28 cellular contexts compared by ENCODE assay signal in genomic region chr16:87259431-87259830, GRCh38. TPM values are rescaled to one million over a fixed set of nuclear protein-coding genes. Genes with fewer than 3 reads are reported as not detected.
DNase-seq lines count a peak whose midpoint lies in the region; ATAC-seq, FAIRE-seq and TF ChIP-seq lines count a peak whose summit lies in the region.
"Had no signal": no experiment of that assay in that cellular context is flagged by ENCODE, and none has a peak within 500 bp of the region (broad histone marks: within the 10 kb centered on the region; RNA-seq: fewer than 3 reads in every experiment).

No MANE protein-coding gene starts in this region.

- H3K27ac ChIP-seq in HepG2 (ENCODE audit: extremely low read length, insufficient read depth, low read length) (no peak overlapping the region), right lobe of liver (no peak overlapping the region), RWPE2 (ENCODE audit: poor library complexity, severe bottlenecking) (no peak overlapping the region), H1 (ENCODE audit: low read depth, low read length) (no peak overlapping the region)
- H3K27ac ChIP-seq: BLaER1 had no signal

- H3K9ac ChIP-seq in HepG2 (ENCODE audit: insufficient read depth, low read depth, low read length), result no peak overlapping the region
- no peak overlapping the region for H3K9ac ChIP-seq in H1 (replicated peaks in 1 of 4; ENCODE audit: extremely low read depth in 1 of 4, low read depth in 3 of 4, low read length in 3 of 4)
- H3K9ac ChIP-seq: BLaER1 had no signal

- H3K79me2 ChIP-seq in HepG2 (ENCODE audit: insufficient read depth, low read length) (no peaks in the 10 kb centered on the region), H1 (ENCODE audit: control insufficient read depth in 1 of 2, insufficient read depth in 2 of 2, low read length in 2 of 2) (no peaks in the 10 kb centered on the region)

- H3K56ac ChIP-seq in H1 (replicated peaks; ENCODE audit: insufficient read length, low read depth, low read length), result no peak overlapping the region

- H3K23ac ChIP-seq in H1 (ENCODE audit: insufficient read length), result no peak overlapping the region

- intact Hi-C loops in HepG2 (cut with micrococcal nuclease; ENCODE audit: unreplicated experiment), result no loop called here
- intact Hi-C loops in right lobe of liver (cut with DNase I), result no loop called here
- intact Hi-C loops in Right ventricle myocardium inferior (cut with DNase I), result no loop called here

- WGBS in HepG2 (ENCODE audit: low lambda C conversion rate), result 67% methylated on average over 6 of the region's 6 CpGs
- 80% methylated on average over 6 of the region's 6 CpGs for WGBS in right lobe of liver (ENCODE audit: insufficient coverage, low coverage, low lambda C conversion rate, missing lambda C conversion rate)
- WGBS in H1 (ENCODE audit: extremely low coverage in 1 of 2, insufficient coverage in 1 of 2, insufficient read length in 1 of 2, insufficient replicate concordance in 2 of 2, low coverage in 1 of 2, low lambda C conversion rate in 2 of 2, missing lambda C conversion rate in 1 of 2), 2 experiments, result 90% methylated on average over 6 of the region's 6 CpGs; no CpG with 5 or more reads in 1 of the 2 experiments

- TF ChIP-seq EP300 in HepG2 (IDR thresholded peaks at IDR 0.05; ENCODE audit: low read depth in 2 of 2, low read length in 2 of 2) (no peak), HepG2 (CRISPR knock-in tag; IDR thresholded peaks at IDR 0.05; ENCODE audit: borderline replicate concordance) (no peak), H1 (IDR thresholded peaks at IDR 0.05; ENCODE audit: borderline replicate concordance in 1 of 2, low read depth in 2 of 2, low read length in 2 of 2) (no peak)

- no peak overlapping the region for H3K4me2 ChIP-seq in HepG2 (ENCODE audit: low read depth, low read length)
- no peak overlapping the region for H3K4me2 ChIP-seq in H1 (ENCODE audit: insufficient read depth in 1 of 2, low read depth in 2 of 2, low read length in 2 of 2)
- H3K4me2 ChIP-seq: BLaER1 had no signal

- H3K36me3 ChIP-seq in HepG2 (replicated peaks in 1 of 2; ENCODE audit: control insufficient read depth in 1 of 2, insufficient read depth in 2 of 2, low read length in 2 of 2), result no peaks in the 10 kb centered on the region
- H3K36me3 ChIP-seq in right lobe of liver, result no peaks in the 10 kb centered on the region
- H3K36me3 ChIP-seq in RWPE2 (ENCODE audit: low read depth), result no peaks in the 10 kb centered on the region
- no peaks in the 10 kb centered on the region for H3K36me3 ChIP-seq in H1 (ENCODE audit: control insufficient read depth in 2 of 4, insufficient read depth in 4 of 4, low read length in 3 of 4)
- H3K36me3 ChIP-seq: BE2C had no signal

- H2BK12ac ChIP-seq in H1 (ENCODE audit: low read depth, low read length), result no peak overlapping the region

- no peak overlapping the region for H3K4me3 ChIP-seq in HepG2 (replicated peaks in 1 of 3; ENCODE audit: insufficient read depth in 1 of 3, low read depth in 2 of 3, low read length in 3 of 3)
- no peak overlapping the region for H3K4me3 ChIP-seq in right lobe of liver
- H3K4me3 ChIP-seq in RWPE2 (ENCODE audit: severe bottlenecking), result no peak overlapping the region
- H3K4me3 ChIP-seq in H1 (ENCODE audit: extremely low read depth in 1 of 4, insufficient read depth in 2 of 4, low read depth in 3 of 4, low read length in 4 of 4), result no peak overlapping the region
- H3K4me3 ChIP-seq: BLaER1, GM12878 had no signal

- no peak overlapping the region for H4K5ac ChIP-seq in H1 (ENCODE audit: insufficient read length, low read depth, low read length)

- H4K20me1 ChIP-seq in HepG2 (ENCODE audit: insufficient read depth, low read length) (no peaks in the 10 kb centered on the region), H1 (replicated peaks in 1 of 2; ENCODE audit: control insufficient read depth in 1 of 2, insufficient read depth in 2 of 2, low read length in 2 of 2) (no peaks in the 10 kb centered on the region)
- H4K20me1 ChIP-seq: BLaER1 had no signal

- FAIRE-seq in HepG2 (lab: Jason Lieb, UNC), result no peak
- FAIRE-seq in H1 (lab: Jason Lieb, UNC), result no peak
- FAIRE-seq: A204.1, GM12878, GM12892, GM18507, GM19239 had no signal

- H4K91ac ChIP-seq in H1 (replicated peaks; ENCODE audit: insufficient read length, low read length), result no peak overlapping the region

- no peak overlapping the region for H3K4ac ChIP-seq in H1 (replicated peaks; ENCODE audit: insufficient read length, low read depth, low read length)

- H2AK5ac ChIP-seq in H1 (ENCODE audit: low read depth, low read length), result no peak overlapping the region

- in situ Hi-C loops in HepG2 (cut with HindIII; ENCODE audit: extremely low pct_ligation_motif_present, low pct_unique_long_range_greater_than_20kb), result no loop called here

- no peaks in the 10 kb centered on the region for H3K23me2 ChIP-seq in H1 (ENCODE audit: low read depth, low read length)

- TF ChIP-seq CTCF in HepG2 (CRISPR knock-in tag; IDR thresholded peaks at IDR 0.05), result no peak
- no peak for TF ChIP-seq CTCF in right lobe of liver (IDR thresholded peaks at IDR 0.05)
- TF ChIP-seq CTCF in RWPE2 (IDR thresholded peaks at IDR 0.05; ENCODE audit: poor library complexity, severe bottlenecking), result no peak
- no peak for TF ChIP-seq CTCF in H1 (IDR thresholded peaks at IDR 0.05; ENCODE audit: control extremely low read depth in 1 of 3, insufficient read depth in 1 of 3, low read depth in 1 of 3, low read length in 3 of 3)

- no peaks in the 10 kb centered on the region for H3K27me3 ChIP-seq in HepG2 (ENCODE audit: control insufficient read depth in 1 of 2, insufficient read depth in 2 of 2, low read length in 2 of 2)
- H3K27me3 ChIP-seq in right lobe of liver, result no peaks in the 10 kb centered on the region
- no peaks in the 10 kb centered on the region for H3K27me3 ChIP-seq in RWPE2 (ENCODE audit: insufficient read depth, poor library complexity, severe bottlenecking)
- H3K27me3 ChIP-seq in H1 (replicated peaks in 1 of 4; ENCODE audit: control insufficient read depth in 3 of 4, extremely low read depth in 1 of 4, insufficient read depth in 3 of 4, low read length in 3 of 4), result no peaks in the 10 kb centered on the region
- H3K27me3 ChIP-seq: BE2C, BLaER1 had no signal

- no peak overlapping the region for H3K14ac ChIP-seq in H1 (ENCODE audit: insufficient read length)

- H2BK20ac ChIP-seq in H1 (ENCODE audit: low read length), result no peak overlapping the region

- H2BK120ac ChIP-seq in H1 (replicated peaks; ENCODE audit: low read depth, low read length), result no peak overlapping the region

- H2BK15ac ChIP-seq in H1 (ENCODE audit: low read length), result no peak overlapping the region

- no peak overlapping the region for H2BK5ac ChIP-seq in H1 (ENCODE audit: low read depth, low read length)

- no TSS peak for BruUV-seq in HepG2 (replicated peaks; lab: Mats Ljungman, UMichigan)

- H2AFZ ChIP-seq in HepG2 (ENCODE audit: low read length) (no peak overlapping the region), H1 (ENCODE audit: low read length) (no peak overlapping the region)

- POLR2A ChIA-PET in HepG2 (lab: Yijun Ruan, JAX) (no interaction called here), H1 (lab: Charles Lee; ENCODE audit: partially characterized antibody) (no interaction called here)

- ATAC-seq in HepG2, result no peak
- no peak for ATAC-seq in right lobe of liver
- no peak for ATAC-seq in RWPE2 (ENCODE audit: low read depth)
- no peak for ATAC-seq in GM18873 (IDR thresholded peaks at IDR 0.05; ENCODE audit: low FRiP score, unreplicated experiment)
- ATAC-seq in Right ventricle myocardium inferior, result no peak
- ATAC-seq: GM12878 had no signal

- H4K8ac ChIP-seq in H1 (ENCODE audit: extremely low read depth, insufficient read depth, low read length), result no peak overlapping the region

- CTCF ChIA-PET in HepG2 (lab: Yijun Ruan, JAX; ENCODE audit: low intra/inter-chr PET ratio, low total read pairs) (no interaction called here), H1 (lab: Charles Lee; ENCODE audit: partially characterized antibody) (interaction anchor here (1.3 to 1.4 kb wide), 3 partner anchors 15 to 40 kb away, joined by 3 to 4 read pairs (median 3); no protein-coding TSS in a partner anchor)

- no peaks in the 10 kb centered on the region for H3K79me1 ChIP-seq in H1 (ENCODE audit: low read depth, low read length)

- peaks cover 17% of the 10 kb centered on the region for H3K4me1 ChIP-seq in HepG2 (ENCODE audit: insufficient read depth, low read length)
- peaks cover 0 to under 1% (median under 1%) of the 10 kb centered on the region in 4 donors for H3K4me1 ChIP-seq in right lobe of liver
- H3K4me1 ChIP-seq in RWPE2 (ENCODE audit: insufficient read depth, poor library complexity, severe bottlenecking), result no peaks in the 10 kb centered on the region
- H3K4me1 ChIP-seq in H1 (replicated peaks in 1 of 4; ENCODE audit: control insufficient read depth in 3 of 4, insufficient read depth in 4 of 4, low read length in 3 of 4), result no peaks in the 10 kb centered on the region
- H3K4me1 ChIP-seq: BE2C had no signal

- TF ChIP-seq POLR2A in HepG2 (IDR thresholded peaks at IDR 0.05; ENCODE audit: insufficient read depth in 1 of 2, low read depth in 2 of 2, low read length in 2 of 2) (no peak), right lobe of liver (IDR thresholded peaks at IDR 0.05) (no peak), H1 (IDR thresholded peaks at IDR 0.05; ENCODE audit: control extremely low read depth in 1 of 2, low read depth in 2 of 2, low read length in 2 of 2) (no peak)

- TF ChIP-seq RAD21 in HepG2 (CRISPR knock-in tag; IDR thresholded peaks at IDR 0.05), result no peak
- no peak for TF ChIP-seq RAD21 in H1 (IDR thresholded peaks at IDR 0.05 in 1 of 2, conservative IDR thresholded peaks at IDR 0.05 in 1 of 2; ENCODE audit: low read depth in 2 of 2, low read length in 2 of 2)

- DNase-seq in HepG2 (ENCODE audit: low spot score) (no peak), right lobe of liver (no peak), RWPE2 (ENCODE audit: low spot score) (peak; percentile 11), H1 (ENCODE audit: low read depth in 1 of 2, low spot score in 2 of 2) (no peak), Right ventricle myocardium inferior (ENCODE audit: missing footprints) (no peak), NCI-H1092 (lab: John Stamatoyannopoulos, UW) (no peak)
- DNase-seq: 8988T; ACHN; BE2C; C1 segment of cervical spinal cord; CD4-positive, alpha-beta memory T cell; CD4-positive, CD25-positive, alpha-beta regulatory T cell; CD8-positive, alpha-beta memory T cell; COR-L47; DMS 273 treated with DMSO at 0.1 percent for 48 hours; DMS153; DMS53; DMS79; DND-41; EL; GDM1 had no signal

- H3K18ac ChIP-seq in H1 (ENCODE audit: extremely low read depth, low read length), result no peak overlapping the region

- H3K9me3 ChIP-seq in HepG2 (ENCODE audit: low read length) (peaks cover 7% of the 10 kb centered on the region), right lobe of liver (no peaks in the 10 kb centered on the region), RWPE2 (ENCODE audit: severe bottlenecking) (no peaks in the 10 kb centered on the region), H1 (ENCODE audit: insufficient read depth in 2 of 2, low read depth in 1 of 2, low read length in 1 of 2) (no peaks in the 10 kb centered on the region; a peak in 1 of 4 replicates)
- H3K9me3 ChIP-seq: BE2C had no signal

RNA-seq across cellular contexts. Expression of gene C16orf95, which starts 57.8 kb away (rescaled TPM):
- total RNA-seq in HepG2 (2016; rRNA removed; fragmentation: Illumina TruSeq; extraction: Trizol), result 7.2 and 8.6 TPM in 2 replicates
- 20.8 and 21.6 TPM in 2 replicates for total RNA-seq in HepG2 (2016; cell fraction: cytosol; rRNA removed; fragmentation: Illumina TruSeq; extraction: Trizol; ENCODE audit: low read depth)
- 6.9 and 8.1 TPM in 2 replicates for total RNA-seq in HepG2 (2016; cell fraction: insoluble cytoplasmic fraction; rRNA removed; fragmentation: Illumina TruSeq; extraction: Trizol)
- total RNA-seq in HepG2 (2016; cell fraction: membrane; rRNA removed; fragmentation: Illumina TruSeq; extraction: Trizol), result 15.4 and 16.2 TPM in 2 replicates
- total RNA-seq in HepG2 (2016; cell fraction: nucleus; rRNA removed; fragmentation: Illumina TruSeq; extraction: Trizol), result 6.3 TPM in 2 replicates
- polyA plus RNA-seq in HepG2 (2011; rRNA removed), result 2.0 and 2.8 TPM in 2 replicates
- polyA plus RNA-seq in HepG2 (2011; cell fraction: cytosol; rRNA removed), result 1.3 and 3.1 TPM in 2 replicates
- polyA plus RNA-seq in HepG2 (2011; cell fraction: nucleus; rRNA removed), result 4.1 and 5.0 TPM in 2 replicates
- polyA plus RNA-seq in HepG2 (2012), result 3.8 and 4.5 TPM in 2 replicates
- polyA plus RNA-seq in HepG2 (2016; cell fraction: cytosol; fragmentation: Illumina TruSeq; extraction: Trizol; ENCODE audit: low read depth), result 14.5 and 18.3 TPM in 2 replicates
- 6.1 and 7.7 TPM in 2 replicates for polyA plus RNA-seq in HepG2 (2016; cell fraction: insoluble cytoplasmic fraction; fragmentation: Illumina TruSeq; extraction: Trizol; ENCODE audit: low read depth)
- polyA plus RNA-seq in HepG2 (2016; cell fraction: membrane; fragmentation: Illumina TruSeq; extraction: Trizol; ENCODE audit: low read depth), result 13.5 and 16.8 TPM in 2 replicates
- 7.1 and 7.6 TPM in 2 replicates for polyA plus RNA-seq in HepG2 (2016; cell fraction: nucleus; fragmentation: Illumina TruSeq; extraction: Trizol; ENCODE audit: insufficient read depth, low read depth)
- 2.1 and 2.6 TPM in 2 replicates for polyA minus RNA-seq in HepG2 (2011; rRNA and poly(A)+ RNA removed; ENCODE audit: low replicate concordance)
- polyA minus RNA-seq in HepG2 (2011; cell fraction: cytosol; rRNA and poly(A)+ RNA removed), result 0.79 and 1.4 TPM in 2 replicates
- 3.7 and 5.0 TPM in 2 replicates for polyA minus RNA-seq in HepG2 (2011; cell fraction: nucleus; rRNA and poly(A)+ RNA removed)
- total RNA-seq in right lobe of liver, result 1 to 10 TPM; 1.7 to 5.5 (median 3.9) TPM
- total RNA-seq in H1 (2021; fragmentation: NEBNext Ultra II Directional; extraction: Animal tissue kit (Norgen Biotek cat#: 25700)), result 5.4 and 6.0 TPM in 2 replicates
- 5.0 and 8.4 TPM in 2 replicates for polyA plus RNA-seq in H1 (2011; rRNA removed)
- polyA plus RNA-seq in H1 (2011; cell fraction: cytosol; rRNA removed), result 4.1 TPM
- 4.6 TPM for polyA plus RNA-seq in H1 (2011; cell fraction: nucleus; rRNA removed)
- polyA plus RNA-seq in H1 (2012, experiment 1 of 2), result 3.8 to 6.0 TPM (median 4.6 TPM) in 4 replicates
- 6.0 TPM for polyA plus RNA-seq in H1 (2012, experiment 2 of 2)
- polyA plus RNA-seq in H1 (2013, experiment 1 of 2), result 4.1 TPM
- 4.7 TPM for polyA plus RNA-seq in H1 (2013, experiment 2 of 2)
- 1.6 and 2.3 TPM in 2 replicates for polyA minus RNA-seq in H1 (2011; rRNA and poly(A)+ RNA removed)
- polyA minus RNA-seq in H1 (2011; cell fraction: cytosol; rRNA and poly(A)+ RNA removed), result 2.8 TPM
- 4.9 TPM for polyA minus RNA-seq in H1 (2011; cell fraction: nucleus; rRNA and poly(A)+ RNA removed)
- total RNA-seq in Right ventricle myocardium inferior, result 4.2 TPM

Comparison
In these comparisons a context has a peak if more than half of its experiments do, and no peak if none do; other contexts are left out.
1. Of the 41 proteins assayed by ChIP-seq in both HepG2 and H1: peak only in HepG2: none; only in H1: KDM1A; in both: none; in neither: 40.